Comparison of ENCODE assay signal across 20 cellular contexts in the genomic region with DNA sequence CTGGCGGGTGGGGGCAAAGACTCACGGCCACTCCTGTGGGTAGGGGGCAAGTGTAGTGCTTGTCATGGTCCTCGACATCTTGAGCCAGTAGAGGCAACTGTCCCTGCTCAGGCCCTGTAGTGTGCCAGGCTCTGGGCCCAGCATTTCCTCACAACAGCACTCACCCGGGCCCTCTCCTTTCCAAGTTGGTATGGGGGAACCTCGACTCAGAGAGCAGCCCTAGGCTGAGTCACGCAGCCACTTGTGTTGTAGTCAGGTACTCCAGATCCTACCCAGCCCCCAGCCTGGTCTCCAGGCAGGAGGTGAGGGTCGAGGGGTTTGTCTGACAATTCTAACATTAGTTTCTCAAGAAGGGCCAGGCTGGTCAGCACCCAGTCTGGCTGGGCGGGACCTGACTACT. TPM values are rescaled to one million over a fixed set of nuclear protein-coding genes. Genes with fewer than 3 reads are reported as not detected.
DNase-seq lines count a peak whose midpoint lies in the region; ATAC-seq and TF ChIP-seq lines count a peak whose summit lies in the region.
"Had no signal": no experiment of that assay in that cellular context is flagged by ENCODE, and none has a peak within 500 bp of the region (broad histone marks: within the 10 kb centered on the region; RNA-seq: fewer than 3 reads in every experiment).

No MANE protein-coding gene starts in this region.

- H3K27me3 Mint-ChIP-seq in activated T-helper 17 cell treated with anti-CD3 and anti-CD28 coated beads, Interleukin-2, amount 50 U/mL, for 72 hours = no peaks in the 10 kb centered on the region
- H3K27me3 Mint-ChIP-seq: activated naive CD8-positive, alpha-beta T cell; activated T-cell treated with anti-CD3 and anti-CD28 coated beads, Interleukin-2, amount 50 U/mL, for 24 hours; naive thymus-derived CD8-positive, alpha-beta T cell had no signal

- intact Hi-C loops in psoas muscle (cut with DNase I) = no loop called here

- no peak overlapping the region for H3K4me2 ChIP-seq in GM23248 (ENCODE audit: unreplicated experiment)
- H3K4me2 ChIP-seq: GM23338, smooth muscle cell had no signal

- no peak overlapping the region for H2AFZ ChIP-seq in GM23248
- H2AFZ ChIP-seq: GM23338 had no signal

- no peak for TF ChIP-seq CTCF in psoas muscle (IDR thresholded peaks at IDR 0.05)
- no peak for TF ChIP-seq CTCF in GM20000 (IDR thresholded peaks at IDR 0.05; ENCODE audit: extremely low read depth, missing control alignments)

- no peaks in the 10 kb centered on the region for H3F3A ChIP-seq in GM23248 (ENCODE audit: insufficient read depth)

- H3K9me3 ChIP-seq in GM23248 (ENCODE audit: low read depth) (no peaks in the 10 kb centered on the region), psoas muscle (no peaks in the 10 kb centered on the region)
- H3K9me3 ChIP-seq: BE2C had no signal

- DNase-seq in DMS53 (lab: John Stamatoyannopoulos, UW) (peak; percentile 34), DMS53 treated with DMSO at 0.1 percent for 48 hours (lab: John Stamatoyannopoulos, UW; ENCODE audit: unreplicated experiment) (no peak), GM23248 (peak; percentile 38), psoas muscle (no peak), iPS-NIHi11 (ENCODE audit: low spot score) (no peak), GM20000 (ENCODE audit: low spot score) (no peak), amygdala (lab: John Stamatoyannopoulos, UW) (no peak)
- DNase-seq: activated CD4-positive, alpha-beta T cell treated with anti-CD3 and anti-CD28 coated beads, Interleukin-2, amount 50 U/mL, for 48 hours; activated T-cell treated with anti-CD3 and anti-CD28 coated beads, Interleukin-2, amount 50 U/mL, for 24 hours; BE2C; DMS79; MV-4-11; naive thymus-derived CD8-positive, alpha-beta T cell; NCI-H1930; stimulated activated CD4-positive, alpha-beta T cell treated with anti-CD3 and anti-CD28 coated beads, Interleukin-4, amount 100 ng/mL, for 4 hours; WERI-Rb-1 had no signal

- in situ Hi-C loops in GM23248 (cut with MboI) = no loop called here

- H3K79me2 ChIP-seq in GM23248 (ENCODE audit: insufficient read depth) = peaks cover 88% of the 10 kb centered on the region

- no peaks in the 10 kb centered on the region for H3K9me3 Mint-ChIP-seq in activated T-helper 17 cell treated with anti-CD3 and anti-CD28 coated beads, Interleukin-2, amount 50 U/mL, for 72 hours
- H3K9me3 Mint-ChIP-seq: activated T-cell treated with anti-CD3 and anti-CD28 coated beads, Interleukin-2, amount 50 U/mL, for 24 hours; GM23338; naive thymus-derived CD8-positive, alpha-beta T cell had no signal

- H3K4me3 ChIP-seq in GM23248 (no peak overlapping the region), psoas muscle (peak overlapping the region; percentile 2)
- H3K4me3 ChIP-seq: GM23338, smooth muscle cell had no signal

- H3K27me3 ChIP-seq in GM23248 (replicated peaks; ENCODE audit: insufficient read depth) (no peaks in the 10 kb centered on the region), psoas muscle (ENCODE audit: insufficient read depth in 3 of 3, low read length in 2 of 3) (no peaks in the 10 kb centered on the region)
- H3K27me3 ChIP-seq: BE2C had no signal

- H3K4me1 Mint-ChIP-seq in activated T-helper 17 cell treated with anti-CD3 and anti-CD28 coated beads, Interleukin-2, amount 50 U/mL, for 72 hours = peaks cover 38% of the 10 kb centered on the region

- H3K27ac Mint-ChIP-seq in activated T-helper 17 cell treated with anti-CD3 and anti-CD28 coated beads, Interleukin-2, amount 50 U/mL, for 72 hours = peak overlapping the region; percentile 96
- H3K27ac Mint-ChIP-seq: GM23338 had no signal

- H3K4me1 ChIP-seq in GM23248 (ENCODE audit: insufficient read depth) = 0 out of 2 replicates have a peak, but pooled peaks cover 7% of the 10 kb centered on the region
- H3K4me1 ChIP-seq in psoas muscle = peaks cover 75% of the 10 kb centered on the region

- no peak overlapping the region for H3K9ac ChIP-seq in GM23248

- no peaks in the 10 kb centered on the region for H3K9me2 ChIP-seq in GM23248 (ENCODE audit: insufficient read depth)

- H3K36me3 ChIP-seq in GM23248 (ENCODE audit: low read depth) (no peaks in the 10 kb centered on the region), psoas muscle (ENCODE audit: insufficient read depth in 1 of 2, low read depth in 1 of 2) (no peaks in the 10 kb centered on the region)
- H3K36me3 ChIP-seq: BE2C had no signal

- peaks cover 19% of the 10 kb centered on the region for H3K36me3 Mint-ChIP-seq in activated T-helper 17 cell treated with anti-CD3 and anti-CD28 coated beads, Interleukin-2, amount 50 U/mL, for 72 hours (ENCODE audit: low read depth)
- H3K36me3 Mint-ChIP-seq: activated naive CD8-positive, alpha-beta T cell had no signal

- H3K27ac ChIP-seq in GM23248 (no peak overlapping the region), psoas muscle (peak overlapping the region; percentile 97)
- H3K27ac ChIP-seq: WERI-Rb-1 had no signal

- no peak for ATAC-seq in activated T-helper 17 cell treated with anti-CD3 and anti-CD28 coated beads, Interleukin-2, amount 50 U/mL, for 72 hours (replicated peaks)
- peak in 3 of 4 donors; percentile 11 to 36 (median 14) for ATAC-seq in psoas muscle
- ATAC-seq: GM23338; naive thymus-derived CD8-positive, alpha-beta T cell had no signal

- H3K4me3 Mint-ChIP-seq in activated T-helper 17 cell treated with anti-CD3 and anti-CD28 coated beads, Interleukin-2, amount 50 U/mL, for 72 hours = peak overlapping the region; percentile 33
- H3K4me3 Mint-ChIP-seq: activated T-cell treated with anti-CD3 and anti-CD28 coated beads, Interleukin-2, amount 50 U/mL, for 24 hours; GM23338 had no signal

- no peaks in the 10 kb centered on the region for H4K20me1 ChIP-seq in GM23248 (ENCODE audit: insufficient read depth)

- 67 to 69% methylated on average over 8 of the region's 8 CpGs for WGBS in GM23248 (ENCODE audit: low coverage in 1 of 2, low lambda C conversion rate in 2 of 2, missing lambda C conversion rate in 2 of 2), 2 experiments
- 68 to 87% (median 69%) methylated on average over 8 of the region's 8 CpGs for WGBS in psoas muscle, 3 donors

RNA-seq across cellular contexts. Expression of a gene that starts 4.1 kb away (rescaled TPM):
- total RNA-seq in GM23248 (2014; rRNA removed; shearing (Covaris generic)) = 7.1 and 8.2 TPM in 2 replicates
- polyA plus RNA-seq in GM23248 (2016; fragmentation: Nextera tagmentation; extraction: Ambion mirVana) (2.8 and 2.9 TPM in 2 replicates), psoas muscle (10 to 100 TPM in 2 of 3 donors, 1 to 10 TPM in 1; 4.9 to 15.8 (median 15.5) TPM)
- 10 to 100 TPM; 31.2 to 39.9 TPM for total RNA-seq in activated T-helper 17 cell treated with anti-CD3 and anti-CD28 coated beads, Interleukin-2, amount 50 U/mL, for 72 hours
- 10 to 100 TPM in 3 of 4 donors, 1 to 10 TPM in 1; 9.0 to 33.0 (median 17.2) TPM for total RNA-seq in psoas muscle

Comparison
In these comparisons a context has a peak if more than half of its experiments do, and no peak if none do; other contexts are left out.
1. DNase-seq: peak in DMS53 (single experiment) and GM23248 (single experiment); none in DMS53 treated with DMSO at 0.1 percent for 48 hours (single experiment), psoas muscle (0 of 2), iPS-NIHi11 (single experiment), GM20000 (single experiment) and amygdala (0 of 56).